In the genomic region with DNA sequence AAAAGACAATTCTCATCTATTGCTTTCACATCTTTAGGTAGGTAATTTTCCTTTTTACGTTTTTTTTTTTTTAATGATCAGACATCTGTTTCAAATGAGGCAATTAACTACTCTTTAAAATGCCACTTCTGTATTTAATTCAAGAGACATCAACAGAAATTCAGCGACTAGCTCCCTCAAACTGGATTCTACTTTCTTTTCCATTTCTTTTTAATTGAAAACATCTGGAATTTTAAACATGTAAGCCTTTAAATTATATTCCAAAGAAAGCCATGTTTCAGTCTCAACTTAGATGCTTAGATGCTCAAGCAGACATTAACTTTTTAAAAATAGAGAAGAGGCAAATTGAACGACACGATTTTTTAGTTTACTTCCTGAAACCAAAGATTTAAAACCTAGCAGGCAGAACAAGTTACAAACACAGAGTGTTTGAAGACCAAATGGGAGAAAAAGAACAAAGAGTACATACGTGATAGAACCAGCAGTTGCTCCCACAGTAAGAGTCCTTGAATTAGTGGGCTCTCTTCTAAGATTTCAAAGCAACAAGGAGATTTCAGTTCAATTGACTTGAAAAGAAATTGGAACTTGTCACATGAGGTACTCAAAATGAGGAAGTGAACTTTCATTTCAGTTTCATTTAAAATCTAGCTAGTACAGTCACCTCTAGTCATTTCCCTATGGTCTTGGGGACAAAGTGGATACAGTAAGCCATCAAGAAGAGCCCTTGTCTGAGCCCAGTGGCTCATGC, we compare ENCODE assay signal across 1 cellular context.
TF ChIP-seq lines count a peak whose summit lies in the region.

A gene (minus strand): TSS at position 550 of the 748 bp plus-strand sequence. CDS start 1,015 bp downstream, outside the sequence.

TF ChIP-seq in endothelial cell of umbilical vein, 7 proteins besides CTCF, POLR2A, EP300 and RAD21 (continued from another document):
- no peak for TF ChIP-seq JUN (IDR thresholded peaks at IDR 0.05; ENCODE audit: borderline replicate concordance, insufficient read depth, insufficient read length, low read depth)
TF ChIP-seq in endothelial cell of umbilical vein: peak in this region for 0.
